ENCODE assay signal across 1 cellular context in the genomic region with DNA sequence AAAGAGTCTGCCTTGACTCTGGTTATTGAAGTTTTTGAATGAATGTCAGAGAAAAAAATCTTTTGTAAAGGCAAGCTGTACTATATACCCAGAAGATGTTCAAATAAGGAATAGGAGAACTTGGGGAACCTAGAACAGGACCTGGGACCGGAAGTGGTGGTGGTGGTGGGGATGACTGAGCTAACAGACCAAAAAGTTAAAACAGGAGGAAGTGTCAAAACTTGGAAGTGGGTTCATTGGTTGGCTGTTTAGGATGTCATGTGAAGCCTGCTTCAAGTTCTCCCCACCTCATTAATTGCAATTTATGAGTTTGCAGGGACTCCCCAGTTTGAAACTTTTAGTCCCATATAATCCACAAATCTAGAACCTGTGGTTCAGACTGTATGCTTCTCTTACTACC.
TF ChIP-seq lines count a peak whose summit lies in the region.

No MANE protein-coding gene starts in this region.

TF ChIP-seq in GM12878, 131 proteins besides CTCF, POLR2A, EP300 and RAD21 (continued from another document and continues in another):
- TF ChIP-seq ZNF592 (IDR thresholded peaks at IDR 0.05) = no peak
- peak in 1 of 2 experiments; percentile 79; a peak in 2 of 4 replicates for TF ChIP-seq ETV6 (conservative IDR thresholded peaks at IDR 0.05 in 1 of 2, IDR thresholded peaks at IDR 0.05 in 1 of 2; ENCODE audit: borderline replicate concordance in 1 of 2, low read depth in 1 of 2)
- 0 out of 2 replicates have a peak, but pooled peaks have one; percentile 35 for TF ChIP-seq DPF2 (IDR thresholded peaks at IDR 0.05)
- TF ChIP-seq, protein P1, sequence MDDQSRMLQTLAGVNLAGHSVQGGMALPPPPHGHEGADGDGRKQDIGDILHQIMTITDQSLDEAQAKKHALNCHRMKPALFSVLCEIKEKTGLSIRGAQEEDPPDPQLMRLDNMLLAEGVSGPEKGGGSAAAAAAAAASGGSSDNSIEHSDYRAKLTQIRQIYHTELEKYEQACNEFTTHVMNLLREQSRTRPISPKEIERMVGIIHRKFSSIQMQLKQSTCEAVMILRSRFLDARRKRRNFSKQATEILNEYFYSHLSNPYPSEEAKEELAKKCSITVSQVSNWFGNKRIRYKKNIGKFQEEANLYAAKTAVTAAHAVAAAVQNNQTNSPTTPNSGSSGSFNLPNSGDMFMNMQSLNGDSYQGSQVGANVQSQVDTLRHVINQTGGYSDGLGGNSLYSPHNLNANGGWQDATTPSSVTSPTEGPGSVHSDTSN (IDR thresholded peaks at IDR 0.05; ENCODE audit: insufficient replicate concordance, low read depth, low read length) = peak; percentile 20
- TF ChIP-seq ATF7 (IDR thresholded peaks at IDR 0.05; ENCODE audit: low read depth) = no peak
- TF ChIP-seq IKZF2 (IDR thresholded peaks at IDR 0.05) = peak; percentile 56 to 75; a peak in 2 of 4 replicates
- TF ChIP-seq CEBPB (IDR thresholded peaks at IDR 0.05; ENCODE audit: borderline replicate concordance in 1 of 2, low read depth in 2 of 2, low read length in 2 of 2) = 0 out of 4 replicates have a peak, but pooled peaks of 1 of the 2 experiments have one; percentile 42
- TF ChIP-seq RUNX3 (IDR thresholded peaks at IDR 0.05; ENCODE audit: low read length) = peak; percentile 91
- TF ChIP-seq RB1 (IDR thresholded peaks at IDR 0.05; ENCODE audit: borderline replicate concordance) = no peak
- no peak for TF ChIP-seq TAF1 (IDR thresholded peaks at IDR 0.05; ENCODE audit: borderline replicate concordance, low read depth, low read length)
- no peak for TF ChIP-seq SMAD5 (IDR thresholded peaks at IDR 0.05; ENCODE audit: low read depth)
- TF ChIP-seq, protein P2, sequence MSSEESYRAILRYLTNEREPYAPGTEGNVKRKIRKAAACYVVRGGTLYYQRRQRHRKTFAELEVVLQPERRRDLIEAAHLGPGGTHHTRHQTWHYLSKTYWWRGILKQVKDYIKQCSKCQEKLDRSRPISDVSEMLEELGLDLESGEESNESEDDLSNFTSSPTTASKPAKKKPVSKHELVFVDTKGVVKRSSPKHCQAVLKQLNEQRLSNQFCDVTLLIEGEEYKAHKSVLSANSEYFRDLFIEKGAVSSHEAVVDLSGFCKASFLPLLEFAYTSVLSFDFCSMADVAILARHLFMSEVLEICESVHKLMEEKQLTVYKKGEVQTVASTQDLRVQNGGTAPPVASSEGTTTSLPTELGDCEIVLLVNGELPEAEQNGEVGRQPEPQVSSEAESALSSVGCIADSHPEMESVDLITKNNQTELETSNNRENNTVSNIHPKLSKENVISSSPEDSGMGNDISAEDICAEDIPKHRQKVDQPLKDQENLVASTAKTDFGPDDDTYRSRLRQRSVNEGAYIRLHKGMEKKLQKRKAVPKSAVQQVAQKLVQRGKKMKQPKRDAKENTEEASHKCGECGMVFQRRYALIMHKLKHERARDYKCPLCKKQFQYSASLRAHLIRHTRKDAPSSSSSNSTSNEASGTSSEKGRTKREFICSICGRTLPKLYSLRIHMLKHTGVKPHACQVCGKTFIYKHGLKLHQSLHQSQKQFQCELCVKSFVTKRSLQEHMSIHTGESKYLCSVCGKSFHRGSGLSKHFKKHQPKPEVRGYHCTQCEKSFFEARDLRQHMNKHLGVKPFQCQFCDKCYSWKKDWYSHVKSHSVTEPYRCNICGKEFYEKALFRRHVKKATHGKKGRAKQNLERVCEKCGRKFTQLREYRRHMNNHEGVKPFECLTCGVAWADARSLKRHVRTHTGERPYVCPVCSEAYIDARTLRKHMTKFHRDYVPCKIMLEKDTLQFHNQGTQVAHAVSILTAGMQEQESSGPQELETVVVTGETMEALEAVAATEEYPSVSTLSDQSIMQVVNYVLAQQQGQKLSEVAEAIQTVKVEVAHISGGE (CRISPR knock-in tag; IDR thresholded peaks at IDR 0.05) = no peak
- TF ChIP-seq ZSCAN29 (IDR thresholded peaks at IDR 0.05) = no peak
- no peak for TF ChIP-seq REST (IDR thresholded peaks at IDR 0.05; ENCODE audit: low read depth, low read length)
- TF ChIP-seq YBX1 (IDR thresholded peaks at IDR 0.05) = no peak
- no peak for TF ChIP-seq MLLT1 (IDR thresholded peaks at IDR 0.05)
- peak; percentile 68; the same call in 1 of the 2 replicates for TF ChIP-seq EED (IDR thresholded peaks at IDR 0.05; ENCODE audit: low read depth)
- no peak for TF ChIP-seq MXI1 (IDR thresholded peaks at IDR 0.05; ENCODE audit: low read depth, low read length)
- TF ChIP-seq GABPA (IDR thresholded peaks at IDR 0.05; ENCODE audit: low read depth) = peak; percentile 67
- peak; percentile 46; the same call in 1 of the 2 replicates for TF ChIP-seq CREB1 (IDR thresholded peaks at IDR 0.05; ENCODE audit: low read depth)
- no peak for TF ChIP-seq CBX3 (IDR thresholded peaks at IDR 0.05; ENCODE audit: borderline replicate concordance, low read depth)
- TF ChIP-seq EZH2 (IDR thresholded peaks at IDR 0.05; ENCODE audit: borderline replicate concordance, control insufficient read depth, low read depth, low read length) = no peak
- TF ChIP-seq, protein P3, sequence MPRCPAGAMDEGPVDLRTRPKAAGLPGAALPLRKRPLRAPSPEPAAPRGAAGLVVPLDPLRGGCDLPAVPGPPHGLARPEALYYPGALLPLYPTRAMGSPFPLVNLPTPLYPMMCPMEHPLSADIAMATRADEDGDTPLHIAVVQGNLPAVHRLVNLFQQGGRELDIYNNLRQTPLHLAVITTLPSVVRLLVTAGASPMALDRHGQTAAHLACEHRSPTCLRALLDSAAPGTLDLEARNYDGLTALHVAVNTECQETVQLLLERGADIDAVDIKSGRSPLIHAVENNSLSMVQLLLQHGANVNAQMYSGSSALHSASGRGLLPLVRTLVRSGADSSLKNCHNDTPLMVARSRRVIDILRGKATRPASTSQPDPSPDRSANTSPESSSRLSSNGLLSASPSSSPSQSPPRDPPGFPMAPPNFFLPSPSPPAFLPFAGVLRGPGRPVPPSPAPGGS (IDR thresholded peaks at IDR 0.05; ENCODE audit: borderline replicate concordance, insufficient read depth, low read depth, low read length, poor library complexity, severe bottlenecking) = no peak
- TF ChIP-seq TARDBP (IDR thresholded peaks at IDR 0.05; ENCODE audit: borderline replicate concordance) = no peak
- no peak for TF ChIP-seq BHLHE40 (IDR thresholded peaks at IDR 0.05; ENCODE audit: borderline replicate concordance in 1 of 2, low read depth in 2 of 2, low read length in 1 of 2)
- TF ChIP-seq, protein P4, sequence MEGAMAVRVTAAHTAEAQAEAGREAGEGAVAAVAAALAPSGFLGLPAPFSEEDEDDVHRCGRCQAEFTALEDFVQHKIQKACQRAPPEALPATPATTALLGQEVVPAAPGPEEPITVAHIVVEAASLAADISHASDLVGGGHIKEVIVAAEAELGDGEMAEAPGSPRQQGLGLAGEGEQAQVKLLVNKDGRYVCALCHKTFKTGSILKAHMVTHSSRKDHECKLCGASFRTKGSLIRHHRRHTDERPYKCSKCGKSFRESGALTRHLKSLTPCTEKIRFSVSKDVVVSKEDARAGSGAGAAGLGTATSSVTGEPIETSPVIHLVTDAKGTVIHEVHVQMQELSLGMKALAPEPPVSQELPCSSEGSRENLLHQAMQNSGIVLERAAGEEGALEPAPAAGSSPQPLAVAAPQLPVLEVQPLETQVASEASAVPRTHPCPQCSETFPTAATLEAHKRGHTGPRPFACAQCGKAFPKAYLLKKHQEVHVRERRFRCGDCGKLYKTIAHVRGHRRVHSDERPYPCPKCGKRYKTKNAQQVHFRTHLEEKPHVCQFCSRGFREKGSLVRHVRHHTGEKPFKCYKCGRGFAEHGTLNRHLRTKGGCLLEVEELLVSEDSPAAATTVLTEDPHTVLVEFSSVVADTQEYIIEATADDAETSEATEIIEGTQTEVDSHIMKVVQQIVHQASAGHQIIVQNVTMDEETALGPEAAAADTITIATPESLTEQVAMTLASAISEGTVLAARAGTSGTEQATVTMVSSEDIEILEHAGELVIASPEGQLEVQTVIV (IDR thresholded peaks at IDR 0.05; ENCODE audit: borderline replicate concordance, partially characterized antibody) = no peak
- no peak for TF ChIP-seq RCOR1 (conservative IDR thresholded peaks at IDR 0.05; ENCODE audit: low read depth, low read length)
- 0 out of 2 replicates have a peak, but pooled peaks have one; percentile 6 for TF ChIP-seq PAX5 (IDR thresholded peaks at IDR 0.05; ENCODE audit: borderline replicate concordance, low read depth, low read length)
- TF ChIP-seq, protein P5, sequence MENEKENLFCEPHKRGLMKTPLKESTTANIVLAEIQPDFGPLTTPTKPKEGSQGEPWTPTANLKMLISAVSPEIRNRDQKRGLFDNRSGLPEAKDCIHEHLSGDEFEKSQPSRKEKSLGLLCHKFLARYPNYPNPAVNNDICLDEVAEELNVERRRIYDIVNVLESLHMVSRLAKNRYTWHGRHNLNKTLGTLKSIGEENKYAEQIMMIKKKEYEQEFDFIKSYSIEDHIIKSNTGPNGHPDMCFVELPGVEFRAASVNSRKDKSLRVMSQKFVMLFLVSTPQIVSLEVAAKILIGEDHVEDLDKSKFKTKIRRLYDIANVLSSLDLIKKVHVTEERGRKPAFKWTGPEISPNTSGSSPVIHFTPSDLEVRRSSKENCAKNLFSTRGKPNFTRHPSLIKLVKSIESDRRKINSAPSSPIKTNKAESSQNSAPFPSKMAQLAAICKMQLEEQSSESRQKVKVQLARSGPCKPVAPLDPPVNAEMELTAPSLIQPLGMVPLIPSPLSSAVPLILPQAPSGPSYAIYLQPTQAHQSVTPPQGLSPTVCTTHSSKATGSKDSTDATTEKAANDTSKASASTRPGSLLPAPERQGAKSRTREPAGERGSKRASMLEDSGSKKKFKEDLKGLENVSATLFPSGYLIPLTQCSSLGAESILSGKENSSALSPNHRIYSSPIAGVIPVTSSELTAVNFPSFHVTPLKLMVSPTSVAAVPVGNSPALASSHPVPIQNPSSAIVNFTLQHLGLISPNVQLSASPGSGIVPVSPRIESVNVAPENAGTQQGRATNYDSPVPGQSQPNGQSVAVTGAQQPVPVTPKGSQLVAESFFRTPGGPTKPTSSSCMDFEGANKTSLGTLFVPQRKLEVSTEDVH (IDR thresholded peaks at IDR 0.05; ENCODE audit: low read depth, partially characterized antibody) = no peak
- no peak for TF ChIP-seq TBL1XR1 (IDR thresholded peaks at IDR 0.05; ENCODE audit: low read depth, low read length)
- peak; percentile 67; the same call in 1 of the 2 replicates for TF ChIP-seq RAD51 (IDR thresholded peaks at IDR 0.05)
